In the genomic region with DNA sequence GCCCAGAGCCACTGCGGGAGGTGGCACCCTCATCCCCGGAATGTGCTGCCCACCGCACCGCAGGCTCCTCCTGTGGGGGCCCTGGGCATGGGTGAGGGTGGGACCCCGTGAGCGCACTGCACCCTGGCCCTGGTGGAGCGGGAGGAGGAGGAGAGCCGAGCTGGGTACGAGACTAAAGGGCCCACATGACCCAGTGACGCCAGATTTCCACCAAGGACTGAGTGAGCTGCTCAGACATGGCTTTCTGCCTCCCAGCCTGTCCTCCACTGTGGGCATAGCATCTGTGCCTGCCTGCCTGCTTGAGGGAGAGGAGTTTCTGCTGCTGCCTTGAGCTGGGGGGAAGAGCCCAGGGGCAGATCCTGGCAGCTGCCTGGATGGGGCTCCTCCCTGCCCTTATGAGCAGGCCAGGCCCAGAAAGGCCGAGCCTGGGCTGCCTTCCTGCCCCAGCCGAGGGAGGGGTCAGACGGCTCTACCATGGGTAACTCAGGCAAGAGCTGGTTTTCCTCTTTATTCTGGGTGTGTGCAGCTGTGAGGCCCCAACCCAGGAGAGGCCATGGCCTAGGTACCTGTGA, we compare ENCODE assay signal across 18 cellular contexts.
DNase-seq lines count a peak whose midpoint lies in the region; ATAC-seq, FAIRE-seq and TF ChIP-seq lines count a peak whose summit lies in the region.
"Had no signal": no experiment of that assay in that cellular context is flagged by ENCODE, and none has a peak within 500 bp of the region (broad histone marks: within the 10 kb centered on the region; RNA-seq: fewer than 3 reads in every experiment).

No MANE protein-coding gene starts in this region.

- CTCF ChIA-PET in OCI-LY7 (lab: Charles Lee; ENCODE audit: unreplicated experiment) = no interaction called here

- no peak overlapping the region for H2AFZ ChIP-seq in OCI-LY7 (ENCODE audit: low read length)

- H3K36me3 ChIP-seq in OCI-LY7 (ENCODE audit: insufficient read depth, low read length) = peaks cover 51% of the 10 kb centered on the region

- no peaks in the 10 kb centered on the region for H3K27me3 Mint-ChIP-seq in brain
- H3K27me3 Mint-ChIP-seq: activated CD4-positive, alpha-beta memory T cell treated with anti-CD3 and anti-CD28 coated beads, Interleukin-2, amount 10 ng/mL, durations not matched to agents 7 days and 5 days had no signal

- peaks cover 48% of the 10 kb centered on the region for H3K4me1 Mint-ChIP-seq in brain
- peaks cover 15% of the 10 kb centered on the region for H3K4me1 Mint-ChIP-seq in stimulated activated effector memory CD8-positive, alpha-beta T cell treated with anti-CD3 and anti-CD28 coated beads, Interleukin-12 subunit alpha, Interleukin-12 subunit beta, amount 100 ng/mL, for 72 hours
- H3K4me1 Mint-ChIP-seq: activated CD4-positive, alpha-beta memory T cell treated with anti-CD3 and anti-CD28 coated beads, Interleukin-2, amount 10 ng/mL, durations not matched to agents 7 days and 5 days had no signal

- H3K79me2 ChIP-seq in OCI-LY7 (ENCODE audit: insufficient read depth, low read depth, low read length) = no peaks in the 10 kb centered on the region

- H3K27ac Mint-ChIP-seq in brain = peak overlapping the region; percentile 0 to 94 (median 85)
- H3K27ac Mint-ChIP-seq in stimulated activated effector memory CD8-positive, alpha-beta T cell treated with anti-CD3 and anti-CD28 coated beads, Interleukin-12 subunit alpha, Interleukin-12 subunit beta, amount 100 ng/mL, for 72 hours = peak overlapping the region; percentile 76
- H3K27ac Mint-ChIP-seq: activated CD4-positive, alpha-beta memory T cell treated with anti-CD3 and anti-CD28 coated beads, Interleukin-2, amount 10 ng/mL, durations not matched to agents 7 days and 5 days had no signal

- TF ChIP-seq CTCF in brain (conservative IDR thresholded peaks at IDR 0.05) = no peak
- TF ChIP-seq CTCF in OCI-LY7 (conservative IDR thresholded peaks at IDR 0.05; ENCODE audit: low read length) = no peak

- peak; percentile 22; the same call in 1 of the 2 replicates for TF ChIP-seq POLR2A in GM12892 (IDR thresholded peaks at IDR 0.05; ENCODE audit: low read depth, low read length)

- DNase-seq in GM12892 (ENCODE audit: insufficient read length) (no peak), medulla oblongata (ENCODE audit: extremely low spot score) (peak; percentile 49), NCI-H1694 treated with DMSO at 0.1 percent for 48 hours (lab: John Stamatoyannopoulos, UW) (no peak), mesenteric fat pad (ENCODE audit: low spot score) (no peak), OCI-LY7 (ENCODE audit: low spot score) (no peak)
- no peak for DNase-seq in stimulated activated effector memory CD8-positive, alpha-beta T cell treated with anti-CD3 and anti-CD28 coated beads, Interleukin-12 subunit alpha, Interleukin-12 subunit beta, amount 100 ng/mL, for 72 hours (ENCODE audit: low spot score in 2 of 2)
- no peak for DNase-seq in activated CD4-positive, CD25-positive, alpha-beta regulatory T cell (lab: John Stamatoyannopoulos, UW)
- DNase-seq: activated CD4-positive, alpha-beta memory T cell treated with anti-CD3 and anti-CD28 coated beads, Interleukin-2, amount 10 ng/mL, durations not matched to agents 7 days and 5 days; activated effector memory CD4-positive, alpha-beta T cell treated with Interleukin-2 at 50 U/mL for 16 hours; body of pancreas; DMS 273 treated with DMSO at 0.1 percent for 48 hours; effector memory CD4-positive, alpha-beta T cell; foreskin fibroblast; immature natural killer cell; NCI-H2107; retina; stimulated activated naive CD4-positive, alpha-beta T cell treated with Interleukin-2 at 50 U/mL for 16 hours had no signal

- H3K4me1 ChIP-seq in OCI-LY7 (ENCODE audit: insufficient read depth, low read length, poor library complexity, severe bottlenecking) = peaks cover 1% of the 10 kb centered on the region

- H3K9me2 ChIP-seq in OCI-LY7 (ENCODE audit: insufficient read depth, low read length) = no peaks in the 10 kb centered on the region

- no peak for ATAC-seq in stimulated activated effector memory CD8-positive, alpha-beta T cell treated with anti-CD3 and anti-CD28 coated beads, Interleukin-12 subunit alpha, Interleukin-12 subunit beta, amount 100 ng/mL, for 72 hours
- ATAC-seq: body of pancreas had no signal

- peaks cover 57% of the 10 kb centered on the region for H3K36me3 Mint-ChIP-seq in brain
- peaks cover 73% of the 10 kb centered on the region for H3K36me3 Mint-ChIP-seq in stimulated activated effector memory CD8-positive, alpha-beta T cell treated with anti-CD3 and anti-CD28 coated beads, Interleukin-12 subunit alpha, Interleukin-12 subunit beta, amount 100 ng/mL, for 72 hours

- POLR2A ChIA-PET in OCI-LY7 (lab: Charles Lee) = interaction anchor here (0.6 kb wide), 1 partner anchor 370 kb away, joined by 3 read pairs; no protein-coding TSS in a partner anchor

- peaks cover 0 to 7% (median 0%) of the 10 kb centered on the region in 5 experiments for H3K9me3 Mint-ChIP-seq in brain
- no peaks in the 10 kb centered on the region for H3K9me3 Mint-ChIP-seq in stimulated activated effector memory CD8-positive, alpha-beta T cell treated with anti-CD3 and anti-CD28 coated beads, Interleukin-12 subunit alpha, Interleukin-12 subunit beta, amount 100 ng/mL, for 72 hours
- H3K9me3 Mint-ChIP-seq: activated CD4-positive, alpha-beta memory T cell treated with anti-CD3 and anti-CD28 coated beads, Interleukin-2, amount 10 ng/mL, durations not matched to agents 7 days and 5 days; immature natural killer cell had no signal

- intact Hi-C loops in OCI-LY7 (cut with micrococcal nuclease; ENCODE audit: unreplicated experiment) = no loop called here

- H3K27ac ChIP-seq in OCI-LY7 (ENCODE audit: low read depth, low read length, poor library complexity, severe bottlenecking) = no peak overlapping the region

- H3K4me2 ChIP-seq in OCI-LY7 (ENCODE audit: low read length) = no peak overlapping the region

- BruUV-seq in OCI-LY7 (replicated peaks; lab: Mats Ljungman, UMichigan) = no TSS peak

- no peak overlapping the region for H3K4me3 ChIP-seq in OCI-LY7 (ENCODE audit: low read depth, low read length, poor library complexity, severe bottlenecking)
- H3K4me3 ChIP-seq: body of pancreas had no signal

- H4K20me1 ChIP-seq in OCI-LY7 (ENCODE audit: insufficient read depth, low read length) = no peaks in the 10 kb centered on the region

- H3K4me3 Mint-ChIP-seq in brain = no peak overlapping the region
- no peak overlapping the region for H3K4me3 Mint-ChIP-seq in stimulated activated effector memory CD8-positive, alpha-beta T cell treated with anti-CD3 and anti-CD28 coated beads, Interleukin-12 subunit alpha, Interleukin-12 subunit beta, amount 100 ng/mL, for 72 hours
- H3K4me3 Mint-ChIP-seq: activated CD4-positive, alpha-beta memory T cell treated with anti-CD3 and anti-CD28 coated beads, Interleukin-2, amount 10 ng/mL, durations not matched to agents 7 days and 5 days; immature natural killer cell had no signal

- H3K9me3 ChIP-seq in OCI-LY7 (ENCODE audit: low read length) = no peaks in the 10 kb centered on the region
- H3K9me3 ChIP-seq: body of pancreas had no signal

- FAIRE-seq in GM12892 (lab: Jason Lieb, UNC) = no peak
